2 cellular contexts compared by ENCODE assay signal in the genomic region with DNA sequence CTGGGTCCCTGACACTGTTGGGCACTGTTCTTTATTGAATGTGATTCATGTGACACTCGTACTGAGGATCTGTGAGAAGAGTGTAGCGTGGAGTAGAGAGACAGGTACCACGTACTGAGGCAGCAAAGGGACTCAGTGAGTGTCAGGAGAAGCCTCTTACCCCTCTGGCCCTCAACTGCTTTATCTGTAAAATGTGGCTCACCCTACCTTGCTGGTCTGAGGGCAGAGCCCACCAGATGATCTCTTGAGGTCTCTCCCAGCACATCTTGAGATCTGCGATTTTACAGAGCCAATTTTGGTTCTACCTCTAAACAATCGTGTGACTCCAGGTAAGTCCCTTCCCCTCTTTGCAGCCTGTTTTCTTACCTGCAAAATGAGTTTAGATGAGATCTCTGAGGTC.
TF ChIP-seq lines count a peak whose summit lies in the region.

No MANE protein-coding gene starts in this region.

TF ChIP-seq in endothelial cell of umbilical vein, 7 proteins besides CTCF, POLR2A, EP300 and RAD21:
- no peak for TF ChIP-seq MYC (IDR thresholded peaks at IDR 0.05; ENCODE audit: low read depth, low read length)
- TF ChIP-seq JUN (IDR thresholded peaks at IDR 0.05; ENCODE audit: borderline replicate concordance, insufficient read depth, insufficient read length, low read depth), result no peak
- TF ChIP-seq EZH2 (IDR thresholded peaks at IDR 0.05; ENCODE audit: borderline replicate concordance, low read depth, low read length, severe bottlenecking), result no peak
- TF ChIP-seq GATA2 (IDR thresholded peaks at IDR 0.05; ENCODE audit: insufficient read depth, insufficient read length, low read depth, low read length), result no peak
- TF ChIP-seq FOS (IDR thresholded peaks at IDR 0.05; ENCODE audit: borderline replicate concordance, insufficient read depth, low read length), result no peak

TF ChIP-seq in GM12891, 5 proteins besides CTCF, POLR2A, EP300 and RAD21:
- TF ChIP-seq PAX5 (IDR thresholded peaks at IDR 0.05; ENCODE audit: insufficient read depth, low read length, severe bottlenecking) (no peak), TAF1 (IDR thresholded peaks at IDR 0.05; ENCODE audit: low read depth, low read length) (no peak), SPI1 (IDR thresholded peaks at IDR 0.05; ENCODE audit: low read depth, low read length) (no peak)
